Comparison of ENCODE assay signal across 19 cellular contexts in the genomic region with DNA sequence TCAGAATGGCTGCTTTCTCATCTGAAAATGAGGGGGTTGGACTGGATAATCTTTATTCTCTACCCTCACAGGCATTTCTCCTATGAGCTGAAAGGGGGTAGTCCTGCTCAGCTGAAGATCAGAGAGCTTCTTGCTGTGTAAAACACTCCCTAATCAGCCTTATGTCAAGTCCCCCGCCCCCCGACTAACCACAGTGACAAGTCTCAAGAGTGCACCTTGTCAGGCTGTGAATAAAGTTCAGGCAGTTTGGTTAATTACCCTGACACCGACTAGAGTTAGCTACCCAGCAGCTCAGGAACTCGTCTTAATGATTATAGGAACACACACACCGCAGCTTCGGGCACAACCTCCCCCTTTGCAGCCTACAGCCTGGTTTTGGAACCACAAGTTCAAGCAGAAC.
"Had no signal": no experiment of that assay in that cellular context is flagged by ENCODE, and none has a peak within 500 bp of the region (broad histone marks: within the 10 kb centered on the region; RNA-seq: fewer than 3 reads in every experiment).

No MANE protein-coding gene starts in this region.

- H2AFZ ChIP-seq: parathyroid adenoma had no signal

- H3K27me3 ChIP-seq: colonic mucosa, right lobe of liver, suprapubic skin, thyroid gland, upper lobe of left lung, uterus had no signal

- H3K4me1 Mint-ChIP-seq: memory B cell had no signal

- DNase-seq: colonic mucosa; dermis blood vessel endothelial cell; esophagus squamous epithelium; foreskin fibroblast; immature natural killer cell; left ventricle myocardium inferior; lower lobe of right lung; psoas muscle; retina; right lobe of liver; stimulated activated naive CD4-positive, alpha-beta T cell; thyroid gland; upper lobe of left lung; uterus had no signal

- ATAC-seq: lower lobe of right lung, psoas muscle, right lobe of liver had no signal

- H3K36me3 ChIP-seq: colonic mucosa, esophagus squamous epithelium, left ventricle myocardium inferior, lower lobe of right lung, right lobe of liver, suprapubic skin, thyroid gland, upper lobe of left lung, uterus had no signal

- H3K36me3 Mint-ChIP-seq: immature natural killer cell; memory B cell; mesothelial cell of epicardium; natural killer cell treated with Interleukin-12 subunit alpha and Interleukin-12 subunit beta and Interleukin-15 and Interleukin-18, amount 100 ng/mL, for 72 hours had no signal

- H3K9ac ChIP-seq: parathyroid adenoma had no signal

- H3K9me3 ChIP-seq: colonic mucosa, esophagus squamous epithelium, left ventricle myocardium inferior, lower lobe of right lung, psoas muscle, right lobe of liver, suprapubic skin, thyroid gland, upper lobe of left lung, uterus had no signal

- H3K27ac Mint-ChIP-seq: immature natural killer cell; memory B cell; mesothelial cell of epicardium; natural killer cell treated with Interleukin-12 subunit alpha and Interleukin-12 subunit beta and Interleukin-15 and Interleukin-18, amount 100 ng/mL, for 72 hours had no signal

- H3K4me3 Mint-ChIP-seq: immature natural killer cell; memory B cell; mesothelial cell of epicardium; natural killer cell treated with Interleukin-12 subunit alpha and Interleukin-12 subunit beta and Interleukin-15 and Interleukin-18, amount 100 ng/mL, for 72 hours had no signal

- H3K9me3 Mint-ChIP-seq: immature natural killer cell; memory B cell; mesothelial cell of epicardium; natural killer cell treated with Interleukin-12 subunit alpha and Interleukin-12 subunit beta and Interleukin-15 and Interleukin-18, amount 100 ng/mL, for 72 hours had no signal

- H3K27ac ChIP-seq: colonic mucosa, esophagus squamous epithelium, left ventricle myocardium inferior, lower lobe of right lung, parathyroid adenoma, psoas muscle, right lobe of liver, suprapubic skin, upper lobe of left lung, uterus had no signal

- H3K4me3 ChIP-seq: colonic mucosa, esophagus squamous epithelium, left ventricle myocardium inferior, lower lobe of right lung, psoas muscle, right lobe of liver, suprapubic skin, thyroid gland, upper lobe of left lung, uterus had no signal
